Comparison of ENCODE assay signal across 30 cellular contexts in genomic region chr14:71729581-71729980, GRCh38.
"Had no signal": no experiment of that assay in that cellular context is flagged by ENCODE, and none has a peak within 500 bp of the region (broad histone marks: within the 10 kb centered on the region; RNA-seq: fewer than 3 reads in every experiment).

No MANE protein-coding gene starts in this region.

- H3K4me3 ChIP-seq: esophagus squamous epithelium, left ventricle myocardium inferior, lung, ovary, prostate gland, sigmoid colon, smooth muscle cell, vagina had no signal

- FAIRE-seq: islet of Langerhans had no signal

- H3K36me3 ChIP-seq: ovary had no signal

- DNase-seq: activated CD4-positive, alpha-beta T cell treated with anti-CD3 and anti-CD28 coated beads for 48 hours; activated CD4-positive, alpha-beta T cell treated with anti-CD3 and anti-CD28 coated beads, Interleukin-2, amount 50 U/mL, for 48 hours; activated CD8-positive, alpha-beta memory T cell treated with anti-CD3 and anti-CD28 coated beads for 24 hours; activated effector memory CD4-positive, alpha-beta T cell treated with Interleukin-2 at 50 U/mL for 16 hours; activated naive CD4-positive, alpha-beta T cell treated with Interleukin-2 at 50 U/mL for 16 hours; activated naive CD8-positive, alpha-beta T cell treated with anti-CD3 and anti-CD28 coated beads, Interleukin-2, amount 10 ng/mL, durations not matched to agents 7 days and 5 days; amniotic stem cell; central memory CD4-positive, alpha-beta T cell; esophagus squamous epithelium; foreskin melanocyte; left ventricle myocardium inferior; mesendoderm; ovary; retina; sigmoid colon; stimulated activated CD4-positive, alpha-beta T cell treated with anti-CD3 and anti-CD28 coated beads, Interleukin-1b, Interleukin-23, amount 100 ng/mL, for 48 hours; stimulated activated CD4-positive, alpha-beta T cell treated with anti-CD3 and anti-CD28 coated beads, Interleukin-4, amount 100 ng/mL, for 4 hours; stimulated activated CD8-positive, alpha-beta memory T cell treated with anti-CD3 and anti-CD28 coated beads, Interleukin-4, amount 100 ng/mL, for 48 hours; stimulated activated naive CD8-positive, alpha-beta T cell treated with anti-CD3 and anti-CD28 coated beads, Interleukin-15, amount 100 ng/mL, for 72 hours; substantia nigra; T-helper 1 cell had no signal

- H3K27me3 ChIP-seq: esophagus squamous epithelium, neutrophil, ovary, sigmoid colon, vagina had no signal

- ATAC-seq: activated CD4-positive, CD25-positive, alpha-beta regulatory T cell treated with anti-CD3 and anti-CD28 coated beads, Interleukin-2, amount 50 U/mL, for 24 hours; stimulated activated memory B cell treated with anti-CD40 and anti-IgM and Interleukin-4, amounts not matched to agents 10 μg/mL and 1 μg/mL and 100 μg/mL, for 72 hours; stimulated activated naive CD8-positive, alpha-beta T cell treated with anti-CD3 and anti-CD28 coated beads, Interleukin-15, amount 100 ng/mL, for 72 hours had no signal

- H3K4me1 ChIP-seq: left ventricle myocardium inferior, prostate gland had no signal

- H3K27ac ChIP-seq: esophagus squamous epithelium, left ventricle myocardium inferior, neutrophil, ovary, prostate gland, sigmoid colon, vagina, VCaP had no signal

- H3K4me2 ChIP-seq: smooth muscle cell had no signal

- H3K9me3 ChIP-seq: esophagus squamous epithelium, left ventricle myocardium inferior, neutrophil, ovary, prostate gland, sigmoid colon, vagina had no signal
